8 cellular contexts compared by ENCODE assay signal in the genomic region with DNA sequence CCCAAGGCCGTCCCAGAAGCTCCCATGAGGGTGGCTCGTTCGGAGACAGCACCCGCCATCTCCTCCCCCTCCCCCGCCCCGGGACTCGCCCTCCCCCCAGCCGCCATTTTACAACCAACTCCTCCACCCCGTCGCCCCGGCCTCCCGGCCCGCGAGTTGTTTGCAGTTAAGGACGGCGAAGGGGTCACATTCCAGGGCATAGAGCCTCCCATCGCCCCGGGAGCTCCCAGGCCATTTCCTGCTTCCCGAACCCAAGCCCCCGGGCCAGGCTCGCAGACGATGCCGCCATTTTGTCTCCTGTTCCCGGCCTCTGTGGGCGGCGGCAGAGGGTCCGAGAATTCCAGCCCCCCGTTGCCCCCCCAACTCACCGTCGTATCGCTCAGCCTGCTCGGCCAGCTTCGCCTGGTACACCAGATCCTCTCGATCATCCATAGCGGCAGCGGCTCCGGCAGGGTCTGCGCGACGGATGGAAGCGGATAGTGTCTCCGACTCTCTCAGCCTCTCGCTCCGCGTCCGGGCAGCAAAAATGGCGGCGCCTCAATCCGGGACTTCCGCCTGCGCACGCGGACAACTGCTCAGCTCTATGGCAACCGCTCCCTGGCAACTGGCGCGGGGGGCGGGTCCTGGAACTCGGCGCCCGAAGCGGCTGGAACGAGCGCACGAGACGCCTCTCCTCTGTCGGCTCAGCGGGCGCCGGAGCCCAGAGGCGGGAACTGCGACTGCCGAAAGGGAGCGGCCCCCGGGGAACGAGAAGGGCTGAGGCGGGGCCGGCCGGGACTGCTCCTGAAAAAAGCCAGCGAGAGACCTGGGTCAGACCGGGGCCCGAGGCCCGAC. TPM values are rescaled to one million over a fixed set of nuclear protein-coding genes. Genes with fewer than 3 reads are reported as not detected.
DNase-seq lines count a peak whose midpoint lies in the region; TF ChIP-seq lines count a peak whose summit lies in the region.

Gene YWHAE, minus strand, starts transcription at position 544 of the 834 bp plus-strand sequence. Its CDS starts 112 bp downstream, at position 432.

- peak within 1 kb of the TSS; percentile 100 for H4K5ac ChIP-seq in H9 (ENCODE audit: insufficient read length, low read depth, low read length)

- no peak within 1 kb of the TSS for H2AFZ ChIP-seq in H9 (ENCODE audit: low read length)
- peak within 1 kb of the TSS; percentile 93 for H2AFZ ChIP-seq in neural cell (ENCODE audit: low read depth, low read length)

- H3K9me2 ChIP-seq in neural cell (ENCODE audit: insufficient read depth, low read length): no peaks in the 10 kb centered on the region

- peak within 1 kb of the TSS; percentile 100 for H4K8ac ChIP-seq in H9 (replicated peaks; ENCODE audit: insufficient read length, low read depth, low read length)

- no peak within 1 kb of the TSS for H3K23ac ChIP-seq in H9 (ENCODE audit: insufficient read length, low read depth, low read length)

- H3K9ac ChIP-seq in H9 (ENCODE audit: extremely low read depth, insufficient read length, low read length) (peak within 1 kb of the TSS; percentile 98), neural cell (ENCODE audit: low read length) (peak within 1 kb of the TSS; percentile 99)

- no peak within 1 kb of the TSS for H2BK20ac ChIP-seq in H9 (ENCODE audit: low read depth, low read length, poor library complexity, severe bottlenecking)

- peaks cover 7% of the 10 kb centered on the region for H3K23me2 ChIP-seq in H9 (ENCODE audit: insufficient read length, low read depth, low read length, poor library complexity, severe bottlenecking)

- peak within 1 kb of the TSS; percentile 91 for H3K56ac ChIP-seq in H9 (ENCODE audit: insufficient read length, low read depth, low read length)

- H3K4me1 Mint-ChIP-seq in H9: peaks cover 14 to 28% of the 10 kb centered on the region in 2 experiments

- H3K14ac ChIP-seq in H9 (ENCODE audit: insufficient read depth, low read length): peak within 1 kb of the TSS; percentile 100

- peak in 2 of 4 donors; percentile 66 to 68 for TF ChIP-seq POLR2A in stomach (IDR thresholded peaks at IDR 0.05)

- no peak within 1 kb of the TSS for H2BK15ac ChIP-seq in H9 (ENCODE audit: low read depth, low read length)

- no peak within 1 kb of the TSS for H4K91ac ChIP-seq in H9 (ENCODE audit: insufficient read length, low read depth, low read length)

- H3K79me1 ChIP-seq in H9 (ENCODE audit: insufficient read depth, low read depth, low read length, poor library complexity, severe bottlenecking): no peaks in the 10 kb centered on the region

- H4K20me1 ChIP-seq in H9 (ENCODE audit: control insufficient read depth, insufficient read depth, insufficient read length) (no peaks in the 10 kb centered on the region), neural cell (ENCODE audit: insufficient read depth) (peaks cover 17% of the 10 kb centered on the region)

- H3K36me3 ChIP-seq in MG63 (peaks cover 34% of the 10 kb centered on the region), neural cell (ENCODE audit: insufficient read depth, low read length) (no peaks in the 10 kb centered on the region), stomach (peaks cover 0 to 10% (median 8%) of the 10 kb centered on the region in 4 donors)

- no peak within 1 kb of the TSS for H3T11ph ChIP-seq in H9 (ENCODE audit: low read length)

- H3K4me1 ChIP-seq in H9 (ENCODE audit: insufficient read depth, low read length) (no peaks in the 10 kb centered on the region), stomach (peaks cover 35 to 53% (median 45%) of the 10 kb centered on the region in 4 donors)

- H3K4me3 Mint-ChIP-seq in H9: peak within 1 kb of the TSS; percentile 99

- H3K4me3 ChIP-seq in MG63 (peak within 1 kb of the TSS; percentile 94), neural cell (ENCODE audit: low read length) (peak within 1 kb of the TSS; percentile 90), stomach (peak within 1 kb of the TSS; percentile 71 to 97 (median 86))

- TF ChIP-seq EP300 in neural cell (conservative IDR thresholded peaks at IDR 0.05; ENCODE audit: poor library complexity, severe bottlenecking) (peak; percentile 66), stomach (IDR thresholded peaks at IDR 0.05) (no peak)

- H3K4ac ChIP-seq in H9 (ENCODE audit: low read depth, low read length): peak within 1 kb of the TSS; percentile 83; the same call in 1 of the 2 replicates

- peak within 1 kb of the TSS; percentile 85 for H3K27ac ChIP-seq in H9 (ENCODE audit: insufficient read length, low read depth, low read length)
- H3K27ac ChIP-seq in neural cell (ENCODE audit: low read length): peak within 1 kb of the TSS; percentile 99
- peak within 1 kb of the TSS; percentile 90 to 99 (median 97) for H3K27ac ChIP-seq in stomach

- H3K27me3 Mint-ChIP-seq in H9 (ENCODE audit: low read depth): peaks cover 6% of the 10 kb centered on the region

- peak within 1 kb of the TSS; percentile 71 for H2BK12ac ChIP-seq in H9 (ENCODE audit: insufficient read length, low read depth, low read length)

- H3K9me3 ChIP-seq in H9 (ENCODE audit: control insufficient read depth, low read depth, low read length): no peaks in the 10 kb centered on the region
- no peaks in the 10 kb centered on the region for H3K9me3 ChIP-seq in MG63
- no peaks in the 10 kb centered on the region for H3K9me3 ChIP-seq in neural cell (ENCODE audit: low read length)
- H3K9me3 ChIP-seq in stomach: no peaks in the 10 kb centered on the region

- intact Hi-C loops in stomach (cut with DNase I; ENCODE audit: low total_unique reads): no loop called here

- TF ChIP-seq CTCF in H9 (conservative IDR thresholded peaks at IDR 0.05): no peak
- no peak for TF ChIP-seq CTCF in neural cell (IDR thresholded peaks at IDR 0.05; ENCODE audit: poor library complexity, severe bottlenecking)
- no peak for TF ChIP-seq CTCF in stomach (IDR thresholded peaks at IDR 0.05)

- H3K79me2 ChIP-seq in H9 (ENCODE audit: insufficient read depth, low read length) (peaks cover 42% of the 10 kb centered on the region), neural cell (replicated peaks; ENCODE audit: insufficient read depth, low read length) (peaks cover 50% of the 10 kb centered on the region)

- no CpG with 5 or more reads among the region's 82 CpGs for WGBS in H9 (ENCODE audit: extremely low coverage, insufficient read length, low lambda C conversion rate)
- 0 to 1% (median 1%) methylated on average over 45 to 82 of the region's 82 CpGs for WGBS in stomach, 5 donors

- TF ChIP-seq RAD21 in neural cell (conservative IDR thresholded peaks at IDR 0.05): peak; percentile 29

- DNase-seq in ELF-1 (ENCODE audit: low read depth, low spot score): peak; percentile 99
- DNase-seq in H9: peak; percentile 99
- peak; percentile 95 for DNase-seq in MG63
- peak; percentile 92 for DNase-seq in SHP77 treated with DMSO at 0.1 percent for 48 hours (lab: John Stamatoyannopoulos, UW)
- DNase-seq in activated gamma-delta T cell (lab: John Stamatoyannopoulos, UW): peak; percentile 94
- DNase-seq in fibroblast of the conjunctiva (ENCODE audit: low read depth): peak; percentile 89
- peak; percentile 99 for DNase-seq in stomach

- H3K36me3 Mint-ChIP-seq in H9 (ENCODE audit: insufficient read depth in 1 of 3, low read depth in 3 of 3): peaks cover 22 to 36% (median 32%) of the 10 kb centered on the region in 3 experiments

- peak within 1 kb of the TSS; percentile 92 for H2BK5ac ChIP-seq in H9 (ENCODE audit: insufficient read length, low read length)

- H3K27me3 ChIP-seq in H9 (ENCODE audit: insufficient read depth, low read length): no peaks in the 10 kb centered on the region
- no peaks in the 10 kb centered on the region for H3K27me3 ChIP-seq in MG63
- no peaks in the 10 kb centered on the region for H3K27me3 ChIP-seq in neural cell (ENCODE audit: insufficient read depth, low read depth, low read length)
- H3K27me3 ChIP-seq in stomach: no peaks in the 10 kb centered on the region

- no peak within 1 kb of the TSS for H2AK5ac ChIP-seq in H9 (ENCODE audit: insufficient read length, low read length)

- H3F3A ChIP-seq in neural cell (ENCODE audit: insufficient read depth, low read length, poor library complexity, severe bottlenecking): peaks cover 4% of the 10 kb centered on the region

- H3K4me2 ChIP-seq in H9 (ENCODE audit: insufficient read depth, insufficient read length, low read length) (peak within 1 kb of the TSS; percentile 90), neural cell (ENCODE audit: low read length) (peak within 1 kb of the TSS; percentile 66)

- H3K18ac ChIP-seq in H9 (ENCODE audit: insufficient read length, low read depth, low read length): peak within 1 kb of the TSS; percentile 99

- peaks cover 3% of the 10 kb centered on the region in 2 experiments; a peak in 2 of 5 replicates for H3K9me3 Mint-ChIP-seq in H9

- H2BK120ac ChIP-seq in H9 (ENCODE audit: low read depth, low read length, poor library complexity, severe bottlenecking): peak within 1 kb of the TSS; percentile 90

- peak within 1 kb of the TSS; percentile 100 for H3K27ac Mint-ChIP-seq in H9

TF ChIP-seq in neural cell, 6 proteins besides CTCF, POLR2A, EP300 and RAD21 (continues in another document):
- TF ChIP-seq MXI1 (conservative IDR thresholded peaks at IDR 0.05; ENCODE audit: poor library complexity, severe bottlenecking) (peak; percentile 95), TAF1 (IDR thresholded peaks at IDR 0.05; ENCODE audit: low read depth) (peak; percentile 98), SMC3 (conservative IDR thresholded peaks at IDR 0.05; ENCODE audit: poor library complexity) (peak; percentile 21), EZH2 (IDR thresholded peaks at IDR 0.05; ENCODE audit: borderline replicate concordance, insufficient read depth, low read length, poor library complexity, severe bottlenecking) (no peak)

RNA-seq across cellular contexts. Expression of gene YWHAE, which starts in this region (rescaled TPM):
- total RNA-seq in H9 (2021) (1,282 and 1,294 TPM in 2 replicates), stomach (1,000 to 10,000 TPM in 2 of 5 donors, 100 to 1,000 TPM in 3; 335 to 1,151 (median 362) TPM)
- 108 and 118 TPM in 2 replicates for total RNA-seq in MG63 (2014; rRNA removed; shearing (Covaris generic); ENCODE audit: low replicate concordance)
- polyA plus RNA-seq in neural cell (594 and 646 TPM in 2 replicates), stomach (100 to 1,000 TPM; 219 to 323 (median 254) TPM)
- polyA minus RNA-seq in neural cell: 675 and 954 TPM in 2 replicates

Comparison
In these comparisons a context has a peak if more than half of its experiments do, and no peak if none do; other contexts are left out.
1. Peak in every context shown above with its lines: DNase-seq, H3K4me3 ChIP-seq and H3K27ac ChIP-seq.